In genomic region chr2:216453955-216454614, GRCh38 we compare ENCODE assay signal across 10 cellular contexts.
"Had no signal": no experiment of that assay in that cellular context is flagged by ENCODE, and none has a peak within 500 bp of the region (broad histone marks: within the 10 kb centered on the region; RNA-seq: fewer than 3 reads in every experiment).

No MANE protein-coding gene starts in this region.

- H2AFZ ChIP-seq: GM23248 had no signal

- H3K4me3 Mint-ChIP-seq: HFFc6, IgD-negative memory B cell had no signal

- H3K4me2 ChIP-seq: KMS-11 had no signal

- H3K9me3 ChIP-seq: HAP-1 had no signal

- H3K27ac Mint-ChIP-seq: HFFc6, IgD-negative memory B cell had no signal

- H3K4me3 ChIP-seq: GM23248, HAP-1 had no signal

- DNase-seq: GM23248, GOT3, H7, HFFc6, KBM-7 had no signal

- H3K27me3 Mint-ChIP-seq: IgD-negative memory B cell had no signal

- H3K4me1 Mint-ChIP-seq: IgD-negative memory B cell had no signal

- H3K9ac ChIP-seq: GM23248, KMS-11 had no signal

- H3K27ac ChIP-seq: GM23248, HL-60, KMS-11 had no signal

- H3K4me1 ChIP-seq: HAP-1 had no signal

- ATAC-seq: HCT116 had no signal
